ENCODE assay signal across 9 cellular contexts in genomic region chr10:72126184-72126871, GRCh38. TPM values are rescaled to one million over a fixed set of nuclear protein-coding genes. Genes with fewer than 3 reads are reported as not detected.
DNase-seq lines count a peak whose midpoint lies in the region; ATAC-seq and TF ChIP-seq lines count a peak whose summit lies in the region.
"Had no signal": no experiment of that assay in that cellular context is flagged by ENCODE, and none has a peak within 500 bp of the region (broad histone marks: within the 10 kb centered on the region; RNA-seq: fewer than 3 reads in every experiment).

No MANE protein-coding gene starts in this region.

- no peaks in the 10 kb centered on the region for H3K36me3 ChIP-seq in CD8-positive, alpha-beta T cell (ENCODE audit: insufficient read depth, low read length)

- POLR2A ChIA-PET in CD8-positive, alpha-beta T cell (lab: Charles Lee): interaction anchor here (0.6 to 1.8 kb wide), 9 partner anchors 10 to 1917 kb away, joined by 3 to 9 read pairs (median 4); partner anchors contain the start of gene SPOCK2

- 0 out of 2 replicates have a peak, but pooled peaks have one; percentile 19 for TF ChIP-seq CTCF in LNCaP clone FGC (IDR thresholded peaks at IDR 0.05; ENCODE audit: control insufficient read depth, extremely low read depth, insufficient read depth)
- TF ChIP-seq CTCF in nephron (IDR thresholded peaks at IDR 0.05; ENCODE audit: unreplicated experiment in 3 of 3): peak in 1 of 3 experiments; percentile 13
- no peak for TF ChIP-seq CTCF in CD8-positive, alpha-beta T cell (IDR thresholded peaks at IDR 0.05)

- ATAC-seq in CD8-positive, alpha-beta T cell: no peak
- no peak for ATAC-seq in GM18519 (IDR thresholded peaks at IDR 0.05; ENCODE audit: low FRiP score, unreplicated experiment)

- H3K4me3 Mint-ChIP-seq in nephron: no peak overlapping the region
- no peak overlapping the region for H3K4me3 Mint-ChIP-seq in CD8-positive, alpha-beta T cell

- no peak overlapping the region for H3K27ac ChIP-seq in CD8-positive, alpha-beta T cell (ENCODE audit: low read depth, low read length)
- H3K27ac ChIP-seq: BLaER1 had no signal

- DNase-seq in DMS53 (lab: John Stamatoyannopoulos, UW) (peak; percentile 55), DMS53 treated with DMSO at 0.1 percent for 48 hours (lab: John Stamatoyannopoulos, UW; ENCODE audit: unreplicated experiment) (no peak), LNCaP clone FGC (ENCODE audit: low read depth) (no peak), cerebellar cortex (ENCODE audit: low spot score) (peak; percentile 48), SKM-1 (lab: John Stamatoyannopoulos, UW; ENCODE audit: unreplicated experiment) (no peak)
- DNase-seq in CD8-positive, alpha-beta T cell: no peak

- no peaks in the 10 kb centered on the region for H3K27me3 Mint-ChIP-seq in nephron (ENCODE audit: low read depth)
- H3K27me3 Mint-ChIP-seq in CD8-positive, alpha-beta T cell (ENCODE audit: low read depth): no peaks in the 10 kb centered on the region

- H3K9me3 ChIP-seq in CD8-positive, alpha-beta T cell (ENCODE audit: low read length): no peaks in the 10 kb centered on the region

- H3K4me1 Mint-ChIP-seq in nephron: peaks cover 36% of the 10 kb centered on the region
- peaks cover 29% of the 10 kb centered on the region for H3K4me1 Mint-ChIP-seq in CD8-positive, alpha-beta T cell (ENCODE audit: low read depth)

- H3K27ac Mint-ChIP-seq in nephron: peak overlapping the region; percentile 87 to 98 (median 93)
- no peak overlapping the region for H3K27ac Mint-ChIP-seq in CD8-positive, alpha-beta T cell

- peaks cover 5% of the 10 kb centered on the region for H3K9me3 Mint-ChIP-seq in nephron
- H3K9me3 Mint-ChIP-seq in CD8-positive, alpha-beta T cell: no peaks in the 10 kb centered on the region

- no peak overlapping the region for H3K4me3 ChIP-seq in LNCaP clone FGC (ENCODE audit: low read depth, low read length)
- H3K4me3 ChIP-seq in CD8-positive, alpha-beta T cell (ENCODE audit: low read depth, low read length): no peak overlapping the region
- H3K4me3 ChIP-seq: BLaER1 had no signal

- CTCF ChIA-PET in CD8-positive, alpha-beta T cell (lab: Charles Lee): interaction anchor here (0.6 to 6.3 kb wide), 28 partner anchors 10 to 230 kb away, joined by 3 to 52 read pairs (median 4); partner anchors contain the start of gene SPOCK2

- peaks cover 12% of the 10 kb centered on the region for H3K4me1 ChIP-seq in CD8-positive, alpha-beta T cell (ENCODE audit: insufficient read depth, low read length)

- no peaks in the 10 kb centered on the region for H3K27me3 ChIP-seq in CD8-positive, alpha-beta T cell (ENCODE audit: insufficient read depth, low read length)
- H3K27me3 ChIP-seq: BLaER1 had no signal

- intact Hi-C loops in CD8-positive, alpha-beta T cell (cut with DNase I, micrococcal nuclease): no loop called here

- peaks cover 18% of the 10 kb centered on the region for H3K36me3 Mint-ChIP-seq in nephron (ENCODE audit: low read depth)
- H3K36me3 Mint-ChIP-seq in CD8-positive, alpha-beta T cell: peaks cover 19% of the 10 kb centered on the region

RNA-seq across cellular contexts. Expression of gene SPOCK2, which starts 38.0 kb away (rescaled TPM):
- 100 to 1,000 TPM; 909 to 922 TPM for total RNA-seq in CD8-positive, alpha-beta T cell

Comparison
In these comparisons a context has a peak if more than half of its experiments do, and no peak if none do; other contexts are left out.
1. DNase-seq: peak in DMS53 (single experiment) and cerebellar cortex (single experiment); none in DMS53 treated with DMSO at 0.1 percent for 48 hours (single experiment), LNCaP clone FGC (single experiment), CD8-positive, alpha-beta T cell (0 of 7) and SKM-1 (single experiment).